ENCODE assay signal across 22 cellular contexts in genomic region chr10:89549510-89549909, GRCh38. TPM values are rescaled to one million over a fixed set of nuclear protein-coding genes. Genes with fewer than 3 reads are reported as not detected.
"Had no signal": no experiment of that assay in that cellular context is flagged by ENCODE, and none has a peak within 500 bp of the region (broad histone marks: within the 10 kb centered on the region; RNA-seq: fewer than 3 reads in every experiment).

No MANE protein-coding gene starts in this region.

- H3K4me3 ChIP-seq: left lung, tibial artery, uterus had no signal

- H3K4me3 Mint-ChIP-seq: activated B cell treated with CpG ODN at 0.5 μM for 24 hours; activated CD4-positive, alpha-beta memory T cell treated with anti-CD3 and anti-CD28 coated beads for 36 hours; activated naive CD8-positive, alpha-beta T cell; activated T-helper 1 cell treated with anti-CD3 and anti-CD28 coated beads, Interleukin-12 subunit alpha, Interleukin-12 subunit beta, Interleukin-2, Interleukin-4 antibody, amounts not matched to agents 30 ng/mL and 10 ng/mL and 1 ng/mL, durations not matched to agents 14 hours and 24 hours and 36 hours had no signal

- H3K36me3 ChIP-seq: left lung, tibial artery, uterus had no signal

- H3K27ac Mint-ChIP-seq: activated B cell treated with CpG ODN at 0.5 μM for 24 hours; activated CD4-positive, alpha-beta memory T cell treated with anti-CD3 and anti-CD28 coated beads for 36 hours; activated naive CD8-positive, alpha-beta T cell; activated T-helper 1 cell treated with anti-CD3 and anti-CD28 coated beads, Interleukin-12 subunit alpha, Interleukin-12 subunit beta, Interleukin-2, Interleukin-4 antibody, amounts not matched to agents 30 ng/mL and 10 ng/mL and 1 ng/mL, durations not matched to agents 14 hours and 24 hours and 36 hours had no signal

- H3K9me3 Mint-ChIP-seq: activated B cell treated with CpG ODN at 0.5 μM for 24 hours; activated CD4-positive, alpha-beta memory T cell treated with anti-CD3 and anti-CD28 coated beads for 36 hours; activated T-helper 1 cell treated with anti-CD3 and anti-CD28 coated beads, Interleukin-12 subunit alpha, Interleukin-12 subunit beta, Interleukin-2, Interleukin-4 antibody, amounts not matched to agents 30 ng/mL and 10 ng/mL and 1 ng/mL, durations not matched to agents 14 hours and 24 hours and 36 hours had no signal

- H3K27ac ChIP-seq: epithelial cell of prostate, left lung, tibial artery, uterus had no signal

- ATAC-seq: left lung had no signal

- H3K4me1 ChIP-seq: uterus had no signal

- H3K36me3 Mint-ChIP-seq: activated CD4-positive, alpha-beta memory T cell treated with anti-CD3 and anti-CD28 coated beads for 36 hours; activated naive CD8-positive, alpha-beta T cell had no signal

- H3K4me1 Mint-ChIP-seq: activated B cell treated with CpG ODN at 0.5 μM for 24 hours had no signal

- H3K9me3 ChIP-seq: left lung, uterus had no signal

- FAIRE-seq: kidney had no signal

- H3K27me3 ChIP-seq: left lung, tibial artery, uterus had no signal

- DNase-seq: activated B cell treated with CpG ODN at 0.5 μM for 24 hours; activated CD4-positive, alpha-beta memory T cell treated with anti-CD3 and anti-CD28 coated beads for 36 hours; activated CD4-positive, alpha-beta T cell treated with anti-CD3 and anti-CD28 coated beads for 4 hours; activated T-cell treated with anti-CD3 and anti-CD28 coated beads for 4 hours; amniotic stem cell; dermis blood vessel endothelial cell; effector memory CD4-positive, alpha-beta T cell; foreskin melanocyte; hypothalamus; kidney; left lung; occipital lobe; posterior cingulate gyrus; stimulated activated naive CD4-positive, alpha-beta T cell treated with Interleukin-2 at 50 U/mL for 16 hours; substantia nigra; T-helper 9 cell; tibial artery; uterus had no signal

RNA-seq across cellular contexts. Expression of gene SLC16A12, which starts 14.1 kb away (rescaled TPM):
- total RNA-seq: activated B cell treated with CpG ODN at 0.5 μM for 24 hours; activated CD4-positive, alpha-beta memory T cell treated with anti-CD3 and anti-CD28 coated beads for 36 hours; activated T-helper 1 cell treated with anti-CD3 and anti-CD28 coated beads, Interleukin-12 subunit alpha, Interleukin-12 subunit beta, Interleukin-2, Interleukin-4 antibody, amounts not matched to agents 30 ng/mL and 10 ng/mL and 1 ng/mL, durations not matched to agents 14 hours and 24 hours and 36 hours; lung microvascular endothelial cell had no signal
